Comparison of ENCODE assay signal across 8 cellular contexts in the genomic region with DNA sequence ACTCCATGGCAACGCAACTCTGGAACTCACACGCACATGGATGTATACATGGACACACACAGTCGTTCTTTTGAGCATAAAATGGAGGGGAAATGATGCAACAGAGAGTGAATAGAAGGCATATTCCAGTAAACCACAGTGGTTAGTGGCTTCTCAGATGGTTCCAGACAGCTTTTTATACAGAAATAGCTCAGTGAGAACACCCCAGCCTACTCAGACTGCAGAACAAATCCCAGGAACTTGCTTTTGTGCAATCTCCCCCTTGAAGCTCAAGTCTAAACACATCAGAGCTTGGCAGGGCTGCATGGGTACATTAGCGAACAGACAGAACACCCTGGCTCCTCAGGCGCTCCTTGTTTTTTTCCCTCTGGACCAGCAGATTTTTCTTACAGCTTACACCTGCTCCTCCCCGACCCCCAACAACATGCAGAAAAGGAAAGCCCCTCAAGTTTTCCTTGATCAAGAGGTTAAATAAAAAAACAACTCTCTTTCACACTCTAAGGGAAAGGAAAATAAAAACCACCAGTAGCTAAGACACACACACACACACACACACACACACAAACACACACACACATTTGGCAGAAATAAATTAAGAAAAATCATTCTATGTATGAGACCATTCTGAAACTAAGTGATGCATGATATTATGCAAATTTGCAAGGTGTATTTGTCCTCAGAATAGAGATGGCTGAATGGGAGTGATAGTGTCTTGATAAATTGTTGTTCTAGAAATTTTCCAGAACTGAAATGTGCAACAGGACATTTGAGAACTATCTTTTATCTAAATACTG. TPM values are rescaled to one million over a fixed set of nuclear protein-coding genes. Genes with fewer than 3 reads are reported as not detected.
DNase-seq lines count a peak whose midpoint lies in the region; ATAC-seq and TF ChIP-seq lines count a peak whose summit lies in the region.

No MANE protein-coding gene starts in this region.

- no peak for ATAC-seq in stimulated activated memory B cell treated with anti-CD40 and anti-IgM and Interleukin-4, amounts not matched to agents 10 μg/mL and 1 μg/mL and 100 μg/mL, for 72 hours
- ATAC-seq in GM23338 = no peak
- ATAC-seq in GM21619 (IDR thresholded peaks at IDR 0.05; ENCODE audit: unreplicated experiment) = no peak
- no peak for ATAC-seq in HG02852 (IDR thresholded peaks at IDR 0.05; ENCODE audit: unreplicated experiment)

- H3K27me3 ChIP-seq in GM23338 (ENCODE audit: insufficient read depth) = no peaks in the 10 kb centered on the region

- no peaks in the 10 kb centered on the region for H3K79me2 ChIP-seq in GM23338 (replicated peaks; ENCODE audit: insufficient read depth)

- peaks cover 2% of the 10 kb centered on the region for H3K9me3 Mint-ChIP-seq in activated CD4-positive, alpha-beta memory T cell treated with anti-CD3 and anti-CD28 coated beads, Interleukin-2, amount 10 ng/mL, durations not matched to agents 7 days and 5 days
- no peaks in the 10 kb centered on the region for H3K9me3 Mint-ChIP-seq in stimulated activated memory B cell treated with anti-CD40 and anti-IgM and Interleukin-4, amounts not matched to agents 10 μg/mL and 1 μg/mL and 100 μg/mL, for 72 hours
- no peaks in the 10 kb centered on the region for H3K9me3 Mint-ChIP-seq in GM23338

- no peaks in the 10 kb centered on the region for H3K36me3 Mint-ChIP-seq in activated CD4-positive, alpha-beta memory T cell treated with anti-CD3 and anti-CD28 coated beads, Interleukin-2, amount 10 ng/mL, durations not matched to agents 7 days and 5 days (ENCODE audit: low read depth)
- H3K36me3 Mint-ChIP-seq in stimulated activated memory B cell treated with anti-CD40 and anti-IgM and Interleukin-4, amounts not matched to agents 10 μg/mL and 1 μg/mL and 100 μg/mL, for 72 hours = no peaks in the 10 kb centered on the region
- no peaks in the 10 kb centered on the region; the same call in 2 of the 3 replicates for H3K36me3 Mint-ChIP-seq in GM23338 (ENCODE audit: low read depth)

- H4K20me1 ChIP-seq in GM23338 (replicated peaks; ENCODE audit: insufficient read depth) = no peaks in the 10 kb centered on the region

- 0 out of 2 replicates have a peak, but pooled peaks cover 3% of the 10 kb centered on the region for H3F3A ChIP-seq in GM23338 (replicated peaks; ENCODE audit: low read depth)

- TF ChIP-seq CTCF in GM23338 (conservative IDR thresholded peaks at IDR 0.05; ENCODE audit: low read depth in 2 of 2) = no peak

- peaks cover 11% of the 10 kb centered on the region for H3K4me1 ChIP-seq in GM23338 (ENCODE audit: insufficient read depth)

- peaks cover 57% of the 10 kb centered on the region for H3K4me1 Mint-ChIP-seq in activated CD4-positive, alpha-beta memory T cell treated with anti-CD3 and anti-CD28 coated beads, Interleukin-2, amount 10 ng/mL, durations not matched to agents 7 days and 5 days
- H3K4me1 Mint-ChIP-seq in stimulated activated memory B cell treated with anti-CD40 and anti-IgM and Interleukin-4, amounts not matched to agents 10 μg/mL and 1 μg/mL and 100 μg/mL, for 72 hours = peaks cover 41% of the 10 kb centered on the region
- H3K4me1 Mint-ChIP-seq in GM23338 = peaks cover 11% of the 10 kb centered on the region

- no peak overlapping the region; the same call in 1 of the 2 replicates for H2AFZ ChIP-seq in GM23338

- DNase-seq in activated naive CD4-positive, alpha-beta T cell treated with Interleukin-2 at 50 U/mL for 16 hours = peak; percentile 25
- DNase-seq in activated naive CD4-positive, alpha-beta T cell treated with anti-CD3 and anti-CD28 coated beads, Interleukin-2, amount 50 U/mL, for 16 hours = no peak
- DNase-seq in activated CD4-positive, alpha-beta memory T cell treated with anti-CD3 and anti-CD28 coated beads, Interleukin-2, amount 10 ng/mL, durations not matched to agents 7 days and 5 days = peak; percentile 34
- DNase-seq in foreskin melanocyte (peak; percentile 99), GM23338 (ENCODE audit: low spot score) (no peak)

- peak overlapping the region; percentile 76 for H3K27ac Mint-ChIP-seq in activated CD4-positive, alpha-beta memory T cell treated with anti-CD3 and anti-CD28 coated beads, Interleukin-2, amount 10 ng/mL, durations not matched to agents 7 days and 5 days
- H3K27ac Mint-ChIP-seq in stimulated activated memory B cell treated with anti-CD40 and anti-IgM and Interleukin-4, amounts not matched to agents 10 μg/mL and 1 μg/mL and 100 μg/mL, for 72 hours = peak overlapping the region; percentile 44
- H3K27ac Mint-ChIP-seq in GM23338 = no peak overlapping the region

- POLR2A ChIA-PET in activated CD4-positive, alpha-beta memory T cell treated with anti-CD3 and anti-CD28 coated beads, Interleukin-2, amount 10 ng/mL, durations not matched to agents 7 days and 5 days (lab: Charles Lee) = interaction anchor here (0.6 to 2.1 kb wide), 8 partner anchors 15 to 319 kb away, joined by 3 to 14 read pairs (median 4); a partner anchor contains a TSS

- no peaks in the 10 kb centered on the region for H3K27me3 Mint-ChIP-seq in activated CD4-positive, alpha-beta memory T cell treated with anti-CD3 and anti-CD28 coated beads, Interleukin-2, amount 10 ng/mL, durations not matched to agents 7 days and 5 days
- H3K27me3 Mint-ChIP-seq in stimulated activated memory B cell treated with anti-CD40 and anti-IgM and Interleukin-4, amounts not matched to agents 10 μg/mL and 1 μg/mL and 100 μg/mL, for 72 hours = peaks cover 4% of the 10 kb centered on the region
- peaks cover 7% of the 10 kb centered on the region for H3K27me3 Mint-ChIP-seq in GM23338 (ENCODE audit: insufficient read depth, low read depth, poor library complexity)

- peak overlapping the region; percentile 54 for H3K4me3 Mint-ChIP-seq in activated CD4-positive, alpha-beta memory T cell treated with anti-CD3 and anti-CD28 coated beads, Interleukin-2, amount 10 ng/mL, durations not matched to agents 7 days and 5 days
- peak overlapping the region; percentile 27 for H3K4me3 Mint-ChIP-seq in stimulated activated memory B cell treated with anti-CD40 and anti-IgM and Interleukin-4, amounts not matched to agents 10 μg/mL and 1 μg/mL and 100 μg/mL, for 72 hours
- no peak overlapping the region for H3K4me3 Mint-ChIP-seq in GM23338

- no peak overlapping the region for H3K27ac ChIP-seq in GM23338 (ENCODE audit: low read depth)

- no peak overlapping the region for H3K4me2 ChIP-seq in GM23338

- no peaks in the 10 kb centered on the region for H3K36me3 ChIP-seq in GM23338 (ENCODE audit: insufficient read depth)

- CTCF ChIA-PET in activated CD4-positive, alpha-beta memory T cell treated with anti-CD3 and anti-CD28 coated beads, Interleukin-2, amount 10 ng/mL, durations not matched to agents 7 days and 5 days (lab: Charles Lee) = interaction anchor here (0.6 to 2.7 kb wide), 10 partner anchors 12 to 1468 kb away, joined by 3 to 11 read pairs (median 3); a partner anchor contains a TSS

- no peaks in the 10 kb centered on the region for H3K9me2 ChIP-seq in GM23338 (ENCODE audit: insufficient read depth)

- H3K4me3 ChIP-seq in GM23338 = no peak overlapping the region

TF ChIP-seq in GM23338, 12 proteins besides CTCF, POLR2A, EP300 and RAD21 (continues in another document):
- TF ChIP-seq CREB1 (CRISPR knock-in tag; IDR thresholded peaks at IDR 0.05; ENCODE audit: low read depth) (no peak), ZNF114 (CRISPR knock-in tag; IDR thresholded peaks at IDR 0.05) (no peak), NANOG (IDR thresholded peaks at IDR 0.05; ENCODE audit: borderline replicate concordance) (no peak)
- TF ChIP-seq, protein P1, sequence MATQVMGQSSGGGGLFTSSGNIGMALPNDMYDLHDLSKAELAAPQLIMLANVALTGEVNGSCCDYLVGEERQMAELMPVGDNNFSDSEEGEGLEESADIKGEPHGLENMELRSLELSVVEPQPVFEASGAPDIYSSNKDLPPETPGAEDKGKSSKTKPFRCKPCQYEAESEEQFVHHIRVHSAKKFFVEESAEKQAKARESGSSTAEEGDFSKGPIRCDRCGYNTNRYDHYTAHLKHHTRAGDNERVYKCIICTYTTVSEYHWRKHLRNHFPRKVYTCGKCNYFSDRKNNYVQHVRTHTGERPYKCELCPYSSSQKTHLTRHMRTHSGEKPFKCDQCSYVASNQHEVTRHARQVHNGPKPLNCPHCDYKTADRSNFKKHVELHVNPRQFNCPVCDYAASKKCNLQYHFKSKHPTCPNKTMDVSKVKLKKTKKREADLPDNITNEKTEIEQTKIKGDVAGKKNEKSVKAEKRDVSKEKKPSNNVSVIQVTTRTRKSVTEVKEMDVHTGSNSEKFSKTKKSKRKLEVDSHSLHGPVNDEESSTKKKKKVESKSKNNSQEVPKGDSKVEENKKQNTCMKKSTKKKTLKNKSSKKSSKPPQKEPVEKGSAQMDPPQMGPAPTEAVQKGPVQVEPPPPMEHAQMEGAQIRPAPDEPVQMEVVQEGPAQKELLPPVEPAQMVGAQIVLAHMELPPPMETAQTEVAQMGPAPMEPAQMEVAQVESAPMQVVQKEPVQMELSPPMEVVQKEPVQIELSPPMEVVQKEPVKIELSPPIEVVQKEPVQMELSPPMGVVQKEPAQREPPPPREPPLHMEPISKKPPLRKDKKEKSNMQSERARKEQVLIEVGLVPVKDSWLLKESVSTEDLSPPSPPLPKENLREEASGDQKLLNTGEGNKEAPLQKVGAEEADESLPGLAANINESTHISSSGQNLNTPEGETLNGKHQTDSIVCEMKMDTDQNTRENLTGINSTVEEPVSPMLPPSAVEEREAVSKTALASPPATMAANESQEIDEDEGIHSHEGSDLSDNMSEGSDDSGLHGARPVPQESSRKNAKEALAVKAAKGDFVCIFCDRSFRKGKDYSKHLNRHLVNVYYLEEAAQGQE (IDR thresholded peaks at IDR 0.05; ENCODE audit: unreplicated experiment) = no peak

RNA-seq across cellular contexts. Expression of a gene that starts 51.2 kb away (rescaled TPM):
- total RNA-seq in activated CD4-positive, alpha-beta memory T cell treated with anti-CD3 and anti-CD28 coated beads, Interleukin-2, amount 10 ng/mL, durations not matched to agents 7 days and 5 days = 10 to 100 TPM; 66.8 to 69.1 TPM
- 31.8 and 33.6 TPM in 2 replicates for total RNA-seq in GM23338 (2014; rRNA removed; shearing (Covaris generic))
- polyA plus RNA-seq in GM23338 (2016; fragmentation: Nextera tagmentation; extraction: Ambion mirVana) = 11.9 and 12.1 TPM in 2 replicates

RNA-seq across cellular contexts. Expression of a gene that starts 51.5 kb away (rescaled TPM):
- 10 to 100 TPM; 23.1 to 23.4 TPM for total RNA-seq in activated CD4-positive, alpha-beta memory T cell treated with anti-CD3 and anti-CD28 coated beads, Interleukin-2, amount 10 ng/mL, durations not matched to agents 7 days and 5 days
- total RNA-seq in GM23338 (2014; rRNA removed; shearing (Covaris generic)) = 20.3 and 21.0 TPM in 2 replicates
- polyA plus RNA-seq in GM23338 (2016; fragmentation: Nextera tagmentation; extraction: Ambion mirVana) = 63.5 and 65.3 TPM in 2 replicates

Comparison
In these comparisons a context has a peak if more than half of its experiments do, and no peak if none do; other contexts are left out.
1. DNase-seq: peak in activated naive CD4-positive, alpha-beta T cell treated with Interleukin-2 at 50 U/mL for 16 hours (single experiment), activated CD4-positive, alpha-beta memory T cell treated with anti-CD3 and anti-CD28 coated beads, Interleukin-2, amount 10 ng/mL, durations not matched to agents 7 days and 5 days (single experiment) and foreskin melanocyte (single experiment); none in activated naive CD4-positive, alpha-beta T cell treated with anti-CD3 and anti-CD28 coated beads, Interleukin-2, amount 50 U/mL, for 16 hours (single experiment) and GM23338 (single experiment).